ENCODE assay signal across 12 cellular contexts in genomic region chr17:79046501-79047280, GRCh38. TPM values are rescaled to one million over a fixed set of nuclear protein-coding genes. Genes with fewer than 3 reads are reported as not detected.
A peak's percentile ranks its signal among the peaks of the same experiment; 100 is the strongest.
DNase-seq lines count a peak whose midpoint lies in the region; ATAC-seq and TF ChIP-seq lines count a peak whose summit lies in the region.
"Had no signal": no experiment of that assay in that cellular context is flagged by ENCODE, and none has a peak within 500 bp of the region (broad histone marks: within the 10 kb centered on the region; RNA-seq: fewer than 3 reads in every experiment).

No MANE protein-coding gene starts in this region.

- peak overlapping the region; percentile 91 for H3K27ac ChIP-seq in left ventricle myocardium inferior (replicated peaks)
- peak overlapping the region; percentile 39 for H3K27ac ChIP-seq in suprapubic skin
- H3K27ac ChIP-seq: epithelial cell of prostate had no signal

- H3K36me3 ChIP-seq in left ventricle myocardium inferior (peaks cover 32% of the 10 kb centered on the region), suprapubic skin (no peaks in the 10 kb centered on the region)

- ATAC-seq in HG03520 (IDR thresholded peaks at IDR 0.05; ENCODE audit: unreplicated experiment) (no peak), GM21447 (IDR thresholded peaks at IDR 0.05; ENCODE audit: unreplicated experiment) (no peak)
- ATAC-seq in activated T-cell treated with anti-CD3 and anti-CD28 coated beads, Interleukin-2, amount 50 U/mL, for 72 hours (replicated peaks in 1 of 2), result no peak

- WGBS in suprapubic skin, result 63% methylated on average over 27 of the region's 29 CpGs

- no peaks in the 10 kb centered on the region for H3K4me1 Mint-ChIP-seq in activated T-cell treated with anti-CD3 and anti-CD28 coated beads, Interleukin-2, amount 50 U/mL, for 72 hours (ENCODE audit: low read depth)
- H3K4me1 Mint-ChIP-seq: activated B cell treated with CpG ODN at 0.5 μM for 24 hours had no signal

- TF ChIP-seq CTCF in GM13977 (IDR thresholded peaks at IDR 0.05; ENCODE audit: extremely low read depth, insufficient read depth, missing control alignments), result no peak
- no peak for TF ChIP-seq CTCF in left ventricle myocardium inferior (IDR thresholded peaks at IDR 0.05; ENCODE audit: borderline replicate concordance)
- TF ChIP-seq CTCF in suprapubic skin (IDR thresholded peaks at IDR 0.05), result no peak

- H3K4me3 ChIP-seq in left ventricle myocardium inferior (peak overlapping the region; percentile 46), suprapubic skin (no peak overlapping the region)

- no peaks in the 10 kb centered on the region for H3K27me3 ChIP-seq in left ventricle myocardium inferior (ENCODE audit: low read depth)
- H3K27me3 ChIP-seq in suprapubic skin, result no peaks in the 10 kb centered on the region

- H3K4me1 ChIP-seq in left ventricle myocardium inferior (peaks cover 60% of the 10 kb centered on the region), suprapubic skin (peaks cover 31% of the 10 kb centered on the region)

- intact Hi-C loops in left ventricle myocardium inferior (cut with micrococcal nuclease), result no loop called here

- H3K4me3 Mint-ChIP-seq in activated T-cell treated with anti-CD3 and anti-CD28 coated beads, Interleukin-2, amount 50 U/mL, for 72 hours, result no peak overlapping the region
- H3K4me3 Mint-ChIP-seq: activated B cell treated with CpG ODN at 0.5 μM for 24 hours; activated naive CD8-positive, alpha-beta T cell treated with anti-CD3 and anti-CD28 coated beads, Interleukin-2, amount 10 ng/mL, durations not matched to agents 7 days and 5 days; CD8-positive, alpha-beta T cell had no signal

- no peaks in the 10 kb centered on the region for H3K36me3 Mint-ChIP-seq in activated T-cell treated with anti-CD3 and anti-CD28 coated beads, Interleukin-2, amount 50 U/mL, for 72 hours (ENCODE audit: insufficient read depth in 2 of 2)
- H3K36me3 Mint-ChIP-seq: activated naive CD8-positive, alpha-beta T cell treated with anti-CD3 and anti-CD28 coated beads, Interleukin-2, amount 10 ng/mL, durations not matched to agents 7 days and 5 days; CD8-positive, alpha-beta T cell had no signal

- in situ Hi-C loops in GM13977 (cut with MboI; ENCODE audit: low pct_unique_long_range_greater_than_20kb, low sequenced_read_pairs, unreplicated experiment), result no loop called here

- no peak for TF ChIP-seq EP300 in suprapubic skin (IDR thresholded peaks at IDR 0.05)

- no peaks in the 10 kb centered on the region for H3K9me3 ChIP-seq in left ventricle myocardium inferior (replicated peaks)
- H3K9me3 ChIP-seq in suprapubic skin, result no peaks in the 10 kb centered on the region

- H3K9me3 Mint-ChIP-seq in activated T-cell treated with anti-CD3 and anti-CD28 coated beads, Interleukin-2, amount 50 U/mL, for 72 hours, result peaks cover 1 to 5% of the 10 kb centered on the region in 2 donors
- H3K9me3 Mint-ChIP-seq: activated B cell treated with CpG ODN at 0.5 μM for 24 hours; CD8-positive, alpha-beta T cell had no signal

- no peak overlapping the region for H3K27ac Mint-ChIP-seq in activated T-cell treated with anti-CD3 and anti-CD28 coated beads, Interleukin-2, amount 50 U/mL, for 72 hours
- H3K27ac Mint-ChIP-seq: activated B cell treated with CpG ODN at 0.5 μM for 24 hours; activated naive CD8-positive, alpha-beta T cell treated with anti-CD3 and anti-CD28 coated beads, Interleukin-2, amount 10 ng/mL, durations not matched to agents 7 days and 5 days; CD8-positive, alpha-beta T cell had no signal

- TF ChIP-seq POLR2A in suprapubic skin (IDR thresholded peaks at IDR 0.05), result no peak

- H3K27me3 Mint-ChIP-seq in activated T-cell treated with anti-CD3 and anti-CD28 coated beads, Interleukin-2, amount 50 U/mL, for 72 hours (ENCODE audit: low read depth), result peaks cover 20% of the 10 kb centered on the region

- DNase-seq in GM13977 (ENCODE audit: low spot score) (peak; percentile 25), SK-N-DZ (ENCODE audit: low spot score) (peak; percentile 54), left ventricle myocardium inferior (peak; percentile 74), suprapubic skin (ENCODE audit: low spot score in 2 of 2) (no peak), C1 segment of cervical spinal cord (lab: John Stamatoyannopoulos, UW) (no peak)
- no peak for DNase-seq in activated T-cell treated with anti-CD3 and anti-CD28 coated beads, Interleukin-2, amount 50 U/mL, for 72 hours

RNA-seq across cellular contexts. Expression of gene C1QTNF1, which starts 22.7 kb away (rescaled TPM):
- 0.12 TPM in 1 of 2 replicates, not detected in the other for polyA plus RNA-seq in SK-N-DZ (2014; cell fraction: cytosol; rRNA removed)
- not detected in 2 replicates for polyA plus RNA-seq in SK-N-DZ (2014; cell fraction: nucleus; rRNA removed)
- 146 TPM for total RNA-seq in left ventricle myocardium inferior
- 10 to 100 TPM; 15.7 to 38.1 (median 23.5) TPM for total RNA-seq in suprapubic skin
- under 1 TPM; 0.31 to 0.88 TPM for total RNA-seq in activated T-cell treated with anti-CD3 and anti-CD28 coated beads, Interleukin-2, amount 50 U/mL, for 72 hours
- total RNA-seq: activated B cell treated with CpG ODN at 0.5 μM for 24 hours; activated naive CD8-positive, alpha-beta T cell treated with anti-CD3 and anti-CD28 coated beads, Interleukin-2, amount 10 ng/mL, durations not matched to agents 7 days and 5 days had no signal

RNA-seq across cellular contexts. Expression of gene ENGASE, which starts 27.9 kb away (rescaled TPM):
- 8.2 and 10.9 TPM in 2 replicates for polyA plus RNA-seq in SK-N-DZ (2014; cell fraction: cytosol; rRNA removed)
- 146 and 181 TPM in 2 replicates for polyA plus RNA-seq in SK-N-DZ (2014; cell fraction: nucleus; rRNA removed)
- 31.5 TPM for total RNA-seq in left ventricle myocardium inferior
- 10 to 100 TPM; 20.6 to 87.6 (median 38.4) TPM for total RNA-seq in suprapubic skin
- total RNA-seq in activated T-cell treated with anti-CD3 and anti-CD28 coated beads, Interleukin-2, amount 50 U/mL, for 72 hours, result 10 to 100 TPM; 51.4 to 53.0 TPM

RNA-seq across cellular contexts. Expression of gene CANT1, which starts 37.1 kb away (rescaled TPM):
- 37.9 and 56.5 TPM in 2 replicates for polyA plus RNA-seq in SK-N-DZ (2014; cell fraction: cytosol; rRNA removed)
- polyA plus RNA-seq in SK-N-DZ (2014; cell fraction: nucleus; rRNA removed), result 15.8 and 20.8 TPM in 2 replicates
- 24.2 TPM for total RNA-seq in left ventricle myocardium inferior
- 10 to 100 TPM; 21.8 to 37.4 (median 30.1) TPM for total RNA-seq in suprapubic skin
- total RNA-seq in activated T-cell treated with anti-CD3 and anti-CD28 coated beads, Interleukin-2, amount 50 U/mL, for 72 hours, result 10 to 100 TPM; 52.9 to 58.1 TPM

Comparison
In these comparisons a context has a peak if more than half of its experiments do, and no peak if none do; other contexts are left out.
1. DNase-seq: peak in GM13977 (single experiment), SK-N-DZ (single experiment) and left ventricle myocardium inferior (single experiment); none in suprapubic skin (0 of 2), activated T-cell treated with anti-CD3 and anti-CD28 coated beads, Interleukin-2, amount 50 U/mL, for 72 hours (0 of 2) and C1 segment of cervical spinal cord (0 of 14).
2. RNA of gene C1QTNF1, which starts 22.7 kb away (total RNA-seq): 146 TPM in left ventricle myocardium inferior (single experiment) and 15.7 to 38.1 TPM in suprapubic skin; 0.31 to 0.88 TPM in activated T-cell treated with anti-CD3 and anti-CD28 coated beads, Interleukin-2, amount 50 U/mL, for 72 hours; every median in the first group is over 4 times any median in the second.